17 cellular contexts compared by ENCODE assay signal in the genomic region with DNA sequence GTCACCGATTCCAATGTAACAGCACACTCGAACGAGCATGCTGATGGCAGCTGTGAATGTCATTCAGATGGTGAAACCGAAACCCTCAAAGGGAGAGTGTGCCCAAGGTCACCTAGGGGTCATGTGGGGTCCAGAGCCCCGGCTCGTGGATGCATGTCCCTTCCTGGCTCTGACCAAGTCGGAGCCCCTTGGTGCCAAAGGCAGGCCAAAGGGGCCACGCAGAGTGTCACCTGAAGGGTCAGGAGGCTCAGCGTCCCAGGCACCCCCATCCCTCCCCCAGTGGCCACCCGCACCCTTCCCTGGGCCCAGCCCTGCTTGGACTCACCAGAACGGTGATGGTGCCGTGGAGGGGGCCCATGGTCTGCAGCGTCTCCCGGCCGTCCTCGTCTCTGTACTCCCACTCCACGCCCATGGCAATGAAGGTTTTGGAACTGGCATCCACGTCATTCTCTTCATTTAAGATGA.
"Had no signal": no experiment of that assay in that cellular context is flagged by ENCODE, and none has a peak within 500 bp of the region (broad histone marks: within the 10 kb centered on the region; RNA-seq: fewer than 3 reads in every experiment).

No MANE protein-coding gene starts in this region.

- H3K27ac Mint-ChIP-seq: activated naive CD4-positive, alpha-beta T cell treated with anti-CD3 and anti-CD28 coated beads for 36 hours; activated naive CD8-positive, alpha-beta T cell treated with anti-CD3 and anti-CD28 coated beads, Interleukin-2, amount 10 ng/mL, durations not matched to agents 7 days and 5 days; activated T-helper 2 cell treated with anti-CD3 and anti-CD28 coated beads, Interferon-gamma antibody, Interleukin-2, Interleukin-4, amounts not matched to agents 10 μg/mL and 5 μg/mL and 100 μg/mL, durations not matched to agents 14 hours and 24 hours and 36 hours; naive B cell had no signal

- H3K36me3 Mint-ChIP-seq: activated naive CD8-positive, alpha-beta T cell treated with anti-CD3 and anti-CD28 coated beads, Interleukin-2, amount 10 ng/mL, durations not matched to agents 7 days and 5 days; naive B cell had no signal

- H3K4me3 Mint-ChIP-seq: activated naive CD4-positive, alpha-beta T cell treated with anti-CD3 and anti-CD28 coated beads for 36 hours; activated naive CD8-positive, alpha-beta T cell treated with anti-CD3 and anti-CD28 coated beads, Interleukin-2, amount 10 ng/mL, durations not matched to agents 7 days and 5 days; naive B cell had no signal

- H3K4me1 Mint-ChIP-seq: activated naive CD8-positive, alpha-beta T cell treated with anti-CD3 and anti-CD28 coated beads, Interleukin-2, amount 10 ng/mL, durations not matched to agents 7 days and 5 days; naive B cell had no signal

- H3K9me3 Mint-ChIP-seq: activated naive CD4-positive, alpha-beta T cell treated with anti-CD3 and anti-CD28 coated beads for 36 hours had no signal

- H3K27ac ChIP-seq: breast epithelium, coronary artery, epithelial cell of prostate, left lung, thyroid gland had no signal

- H3K4me1 ChIP-seq: breast epithelium, left lung, thyroid gland had no signal

- H3K9me3 ChIP-seq: breast epithelium, thyroid gland had no signal

- DNase-seq: activated naive CD4-positive, alpha-beta T cell treated with anti-CD3 and anti-CD28 coated beads for 36 hours; activated naive CD8-positive, alpha-beta T cell treated with anti-CD3 and anti-CD28 coated beads, Interleukin-2, amount 10 ng/mL, durations not matched to agents 7 days and 5 days; activated T-cell treated with anti-CD3 and anti-CD28 coated beads, Interleukin-2, amount 50 U/mL, for 1 hour; amniotic stem cell; naive B cell; nucleus accumbens; retina; stimulated activated CD4-positive, alpha-beta T cell treated with anti-CD3 and anti-CD28 coated beads, Interleukin-4, amount 100 ng/mL, for 24 hours; stimulated activated naive CD8-positive, alpha-beta T cell treated with anti-CD3 and anti-CD28 coated beads, Interleukin-15, Interleukin-2, amounts not matched to agents 100 U/mL and 50 U/mL, for 24 hours; T-helper 9 cell; thyroid gland had no signal

- H3K27me3 Mint-ChIP-seq: activated naive CD8-positive, alpha-beta T cell treated with anti-CD3 and anti-CD28 coated beads, Interleukin-2, amount 10 ng/mL, durations not matched to agents 7 days and 5 days; naive B cell had no signal

- ATAC-seq: left lung; mucosa of descending colon; stimulated activated naive CD8-positive, alpha-beta T cell treated with anti-CD3 and anti-CD28 coated beads, Interleukin-15, Interleukin-2, amounts not matched to agents 100 U/mL and 50 U/mL, for 24 hours had no signal

- H3K4me3 ChIP-seq: breast epithelium, coronary artery, left lung, mucosa of descending colon, thyroid gland had no signal

- H3K36me3 ChIP-seq: breast epithelium, thyroid gland had no signal

- H3K27me3 ChIP-seq: breast epithelium, thyroid gland had no signal
